Comparison of ENCODE assay signal across 1 cellular context in genomic region chr17:81858967-81859905, GRCh38.
TF ChIP-seq lines count a peak whose summit lies in the region.

No MANE protein-coding gene starts in this region.

TF ChIP-seq in HepG2, 621 proteins besides CTCF, POLR2A, EP300 and RAD21 (continued from another document and continues in another):
- TF ChIP-seq FOXO4 (CRISPR knock-in tag; conservative IDR thresholded peaks at IDR 0.05) (no peak), ZBTB49 (CRISPR knock-in tag; IDR thresholded peaks at IDR 0.05; ENCODE audit: borderline replicate concordance) (no peak), KDM3A (CRISPR knock-in tag; IDR thresholded peaks at IDR 0.05; ENCODE audit: low read depth) (peak; percentile 8; the same call in 1 of the 2 replicates), ZNF724P (CRISPR knock-in tag; IDR thresholded peaks at IDR 0.05; ENCODE audit: borderline replicate concordance) (no peak), DNMT1 (CRISPR knock-in tag; IDR thresholded peaks at IDR 0.05) (no peak), POLR2AphosphoS2 (IDR thresholded peaks at IDR 0.05; ENCODE audit: low read depth, low read length) (0 out of 2 replicates have a peak, but pooled peaks have one; percentile 29), AHDC1 (CRISPR knock-in tag; IDR thresholded peaks at IDR 0.05; ENCODE audit: borderline replicate concordance) (0 out of 2 replicates have a peak, but pooled peaks have one; percentile 9), NONO (IDR thresholded peaks at IDR 0.05) (no peak), NONO (CRISPR knock-in tag; conservative IDR thresholded peaks at IDR 0.05) (no peak), MAFK (conservative IDR thresholded peaks at IDR 0.05 in 1 of 2, IDR thresholded peaks at IDR 0.05 in 1 of 2; ENCODE audit: low read length in 2 of 2) (no peak), SRSF1 (optimal IDR thresholded peaks at IDR 0.05; ENCODE audit: low read depth, low read length) (no peak), ZNF343 (CRISPR knock-in tag; IDR thresholded peaks at IDR 0.05) (no peak), ZNF784 (CRISPR knock-in tag; IDR thresholded peaks at IDR 0.05; ENCODE audit: borderline replicate concordance) (no peak), ZNF335 (CRISPR knock-in tag; IDR thresholded peaks at IDR 0.05) (0 out of 2 replicates have a peak, but pooled peaks have one; percentile 5), BRF2 (CRISPR knock-in tag; IDR thresholded peaks at IDR 0.05) (no peak), ZNF251 (CRISPR knock-in tag; IDR thresholded peaks at IDR 0.05) (no peak), MNT (IDR thresholded peaks at IDR 0.05) (no peak), FOXJ3 (CRISPR knock-in tag; IDR thresholded peaks at IDR 0.05; ENCODE audit: borderline replicate concordance) (no peak), TRIM22 (IDR thresholded peaks at IDR 0.05) (no peak), GRHL1 (CRISPR knock-in tag; conservative IDR thresholded peaks at IDR 0.05) (no peak), ARID4A (CRISPR knock-in tag; IDR thresholded peaks at IDR 0.05; ENCODE audit: borderline replicate concordance) (no peak), JUND (CRISPR knock-in tag; IDR thresholded peaks at IDR 0.05) (no peak), THAP11 (CRISPR knock-in tag; IDR thresholded peaks at IDR 0.05) (no peak), ZNF629 (CRISPR knock-in tag; conservative IDR thresholded peaks at IDR 0.05) (no peak), ZBTB26 (CRISPR knock-in tag; IDR thresholded peaks at IDR 0.05; ENCODE audit: borderline replicate concordance) (no peak), ZEB1 (IDR thresholded peaks at IDR 0.05; ENCODE audit: insufficient replicate concordance, low read depth) (no peak), ARNTL (CRISPR knock-in tag; IDR thresholded peaks at IDR 0.05) (no peak; the same call in 1 of the 2 replicates), ZSCAN21 (CRISPR knock-in tag; IDR thresholded peaks at IDR 0.05; ENCODE audit: borderline replicate concordance) (no peak), ZMYM2 (CRISPR knock-in tag; IDR thresholded peaks at IDR 0.05) (no peak), ZIK1 (CRISPR knock-in tag; IDR thresholded peaks at IDR 0.05; ENCODE audit: borderline replicate concordance, low read depth) (no peak), ZNF292 (CRISPR knock-in tag; IDR thresholded peaks at IDR 0.05; ENCODE audit: borderline replicate concordance, low read depth) (no peak), SALL1 (CRISPR knock-in tag; IDR thresholded peaks at IDR 0.05) (0 out of 2 replicates have a peak, but pooled peaks have one; percentile 3), ZNF607 (CRISPR knock-in tag; IDR thresholded peaks at IDR 0.05; ENCODE audit: borderline replicate concordance) (no peak), HMG20B (CRISPR knock-in tag; conservative IDR thresholded peaks at IDR 0.05) (no peak), ZBTB38 (CRISPR knock-in tag; IDR thresholded peaks at IDR 0.05) (no peak), ATF7-NPFF (CRISPR knock-in tag; IDR thresholded peaks at IDR 0.05; ENCODE audit: low read depth) (no peak), MAZ (IDR thresholded peaks at IDR 0.05; ENCODE audit: borderline replicate concordance, low read depth, low read length) (no peak), MAZ (CRISPR knock-in tag; IDR thresholded peaks at IDR 0.05; ENCODE audit: low read depth) (no peak)
